11 cellular contexts compared by ENCODE assay signal in genomic region chr14:69043598-69044267, GRCh38.
A peak's percentile ranks its signal among the peaks of the same experiment; 100 is the strongest.
DNase-seq lines count a peak whose midpoint lies in the region; ATAC-seq, FAIRE-seq and TF ChIP-seq lines count a peak whose summit lies in the region.
"Had no signal": no experiment of that assay in that cellular context is flagged by ENCODE, and none has a peak within 500 bp of the region (broad histone marks: within the 10 kb centered on the region; RNA-seq: fewer than 3 reads in every experiment).

No MANE protein-coding gene starts in this region.

- H3K36me3 Mint-ChIP-seq in GM23338 (ENCODE audit: low read depth): no peaks in the 10 kb centered on the region
- H3K36me3 Mint-ChIP-seq: immature natural killer cell had no signal

- H3K79me2 ChIP-seq in GM23338 (replicated peaks; ENCODE audit: insufficient read depth): no peaks in the 10 kb centered on the region

- H3F3A ChIP-seq in GM23338 (replicated peaks; ENCODE audit: low read depth): no peaks in the 10 kb centered on the region

- H3K9me3 ChIP-seq in pancreas: no peaks in the 10 kb centered on the region

- H3K36me3 ChIP-seq in pancreas (no peaks in the 10 kb centered on the region), GM23338 (ENCODE audit: insufficient read depth) (no peaks in the 10 kb centered on the region)

- H3K4me2 ChIP-seq in GM23338: no peak overlapping the region

- H3K4me3 ChIP-seq in fibroblast of villous mesenchyme (ENCODE audit: low read depth, low read length): no peak overlapping the region
- H3K4me3 ChIP-seq in pancreas: no peak overlapping the region
- H3K4me3 ChIP-seq in GM23338: no peak overlapping the region

- no peak overlapping the region for H3K4me3 Mint-ChIP-seq in GM23338
- H3K4me3 Mint-ChIP-seq: immature natural killer cell had no signal

- no peaks in the 10 kb centered on the region for H4K20me1 ChIP-seq in GM23338 (replicated peaks; ENCODE audit: insufficient read depth)

- peaks cover 13% of the 10 kb centered on the region for H3K27me3 Mint-ChIP-seq in GM23338 (ENCODE audit: insufficient read depth, low read depth, poor library complexity)

- DNase-seq in Daoy (ENCODE audit: low read depth): peak; percentile 58
- peak; percentile 76 for DNase-seq in fibroblast of villous mesenchyme (ENCODE audit: low read depth)
- DNase-seq in pancreas: peak in 1 of 6 donors; percentile 38
- no peak for DNase-seq in GM19238 (ENCODE audit: insufficient read length, low spot score)
- no peak for DNase-seq in stimulated activated CD4-positive, alpha-beta T cell treated with anti-CD3 and anti-CD28 coated beads, Interleukin-2, amount 100 ng/mL, for 24 hours
- DNase-seq in GM23338 (ENCODE audit: low spot score): no peak
- no peak for DNase-seq in NCI-H524 treated with DMSO at 0.1 percent for 48 hours (lab: John Stamatoyannopoulos, UW)
- DNase-seq: activated naive CD4-positive, alpha-beta T cell treated with Interleukin-2 at 50 U/mL for 16 hours; immature natural killer cell; stimulated activated CD4-positive, alpha-beta T cell treated with anti-CD3 and anti-CD28 coated beads, Interleukin-4, amount 100 ng/mL, for 4 hours had no signal

- TF ChIP-seq CTCF in fibroblast of villous mesenchyme (IDR thresholded peaks at IDR 0.05; ENCODE audit: insufficient read depth, low read depth, low read length) (no peak), pancreas (IDR thresholded peaks at IDR 0.05) (no peak), GM23338 (conservative IDR thresholded peaks at IDR 0.05; ENCODE audit: low read depth in 2 of 2) (no peak)

- no peaks in the 10 kb centered on the region for H3K9me3 Mint-ChIP-seq in GM23338
- H3K9me3 Mint-ChIP-seq: immature natural killer cell had no signal

- FAIRE-seq in pancreas (lab: Jason Lieb, UNC): no peak

- H3K27ac ChIP-seq in pancreas (peak overlapping the region in 2 of 4 donors; percentile 41 to 49), GM23338 (ENCODE audit: low read depth) (no peak overlapping the region)

- peaks cover 40% of the 10 kb centered on the region for H3K4me1 Mint-ChIP-seq in GM23338

- ATAC-seq in SK-N-SH treated with all-trans-retinoic acid at 6 μM for 48 hours: peak; percentile 24; the same call in 2 of the 3 replicates
- peak; percentile 26 to 65 (median 42) for ATAC-seq in pancreas
- ATAC-seq in GM23338: no peak

- peaks cover 3% of the 10 kb centered on the region; the same call in 1 of the 2 replicates for H3K9me2 ChIP-seq in GM23338 (ENCODE audit: insufficient read depth)

- H2AFZ ChIP-seq in GM23338: no peak overlapping the region

- H3K27ac Mint-ChIP-seq in GM23338: no peak overlapping the region
- H3K27ac Mint-ChIP-seq: immature natural killer cell had no signal

- H3K27me3 ChIP-seq in pancreas: no peaks in the 10 kb centered on the region
- no peaks in the 10 kb centered on the region for H3K27me3 ChIP-seq in GM23338 (ENCODE audit: insufficient read depth)

- intact Hi-C loops in pancreas (cut with DNase I): no loop called here

- H3K4me1 ChIP-seq in pancreas: peaks cover 6 to 31% (median 20%) of the 10 kb centered on the region in 3 donors
- peaks cover 17% of the 10 kb centered on the region for H3K4me1 ChIP-seq in GM23338 (ENCODE audit: insufficient read depth)

- 73 to 84% methylated on average over 8 of the region's 8 CpGs for WGBS in pancreas, 2 donors

TF ChIP-seq in SK-N-SH treated with all-trans-retinoic acid at 6 μM for 48 hours, 23 proteins besides CTCF, POLR2A, EP300 and RAD21 (continues in another document):
- TF ChIP-seq ZNF565 (CRISPR knock-in tag; conservative IDR thresholded peaks at IDR 0.05; ENCODE audit: low read depth) (no peak), PPARA (CRISPR knock-in tag; IDR thresholded peaks at IDR 0.05; ENCODE audit: borderline replicate concordance) (no peak), ISL1 (CRISPR knock-in tag; IDR thresholded peaks at IDR 0.05) (no peak), CREB5 (CRISPR knock-in tag; IDR thresholded peaks at IDR 0.05; ENCODE audit: low read depth) (no peak), CSRNP3 (CRISPR knock-in tag; IDR thresholded peaks at IDR 0.05) (no peak), SNAI2 (CRISPR knock-in tag; IDR thresholded peaks at IDR 0.05) (no peak), TOX (CRISPR knock-in tag; IDR thresholded peaks at IDR 0.05; ENCODE audit: borderline replicate concordance) (no peak), OSR1 (CRISPR knock-in tag; IDR thresholded peaks at IDR 0.05) (no peak)

TF ChIP-seq in GM23338, 12 proteins besides CTCF, POLR2A, EP300 and RAD21 (continues in another document):
- no peak for TF ChIP-seq EZH2 (IDR thresholded peaks at IDR 0.05; ENCODE audit: low read depth, unreplicated experiment)
- TF ChIP-seq REST (IDR thresholded peaks at IDR 0.05; ENCODE audit: unreplicated experiment): no peak
- TF ChIP-seq NANOG (IDR thresholded peaks at IDR 0.05; ENCODE audit: borderline replicate concordance): no peak

Comparison
In these comparisons a context has a peak if more than half of its experiments do, and no peak if none do; other contexts are left out.
1. DNase-seq: peak in Daoy (single experiment) and fibroblast of villous mesenchyme (single experiment); none in GM19238 (single experiment), stimulated activated CD4-positive, alpha-beta T cell treated with anti-CD3 and anti-CD28 coated beads, Interleukin-2, amount 100 ng/mL, for 24 hours (0 of 2), GM23338 (single experiment) and NCI-H524 treated with DMSO at 0.1 percent for 48 hours (single experiment).